ENCODE assay signal across 18 cellular contexts in the genomic region with DNA sequence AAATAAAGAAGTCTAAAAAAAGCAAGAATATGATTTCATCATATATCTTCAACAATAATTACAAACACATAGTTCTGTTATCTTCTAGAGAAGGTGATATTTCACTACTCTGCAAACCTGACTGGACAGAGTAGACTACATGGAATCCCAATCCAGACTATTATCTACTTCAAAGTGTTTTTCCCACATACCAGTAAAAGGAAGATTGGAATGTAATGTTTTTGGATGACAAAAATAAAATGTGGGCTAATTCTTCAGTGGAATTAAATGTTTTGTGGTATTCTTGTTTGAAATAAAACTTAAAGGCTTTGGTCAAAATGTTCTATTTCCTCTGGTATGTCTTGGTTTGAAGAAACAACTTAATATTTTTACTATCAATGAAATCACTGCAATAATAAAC. TPM values are rescaled to one million over a fixed set of nuclear protein-coding genes. Genes with fewer than 3 reads are reported as not detected.
DNase-seq lines count a peak whose midpoint lies in the region; ATAC-seq and TF ChIP-seq lines count a peak whose summit lies in the region.
"Had no signal": no experiment of that assay in that cellular context is flagged by ENCODE, and none has a peak within 500 bp of the region (broad histone marks: within the 10 kb centered on the region; RNA-seq: fewer than 3 reads in every experiment).

No MANE protein-coding gene starts in this region.

- in situ Hi-C loops in GM23248 (cut with MboI): no loop called here

- peaks cover 100% of the 10 kb centered on the region for H3K79me2 ChIP-seq in GM23248 (ENCODE audit: insufficient read depth)

- no peaks in the 10 kb centered on the region for H3K27me3 ChIP-seq in GM23248 (replicated peaks; ENCODE audit: insufficient read depth)

- H4K20me1 ChIP-seq in GM23248 (ENCODE audit: insufficient read depth): 0 out of 2 replicates have a peak, but pooled peaks cover 6% of the 10 kb centered on the region

- H3K36me3 Mint-ChIP-seq in mesothelial cell of epicardium: peaks cover 5% of the 10 kb centered on the region
- H3K36me3 Mint-ChIP-seq: CD8-positive, alpha-beta T cell had no signal

- H3K9me3 Mint-ChIP-seq in mesothelial cell of epicardium: no peaks in the 10 kb centered on the region
- H3K9me3 Mint-ChIP-seq: CD8-positive, alpha-beta T cell had no signal

- DNase-seq in GM23248 (no peak), amniotic epithelial cell (ENCODE audit: low read depth) (peak; percentile 87), mesothelial cell of epicardium (ENCODE audit: low spot score in 2 of 2, unreplicated experiment in 2 of 2) (no peak), CD1c-positive myeloid dendritic cell (ENCODE audit: extremely low spot score) (no peak)
- no peak for DNase-seq in activated effector memory CD4-positive, alpha-beta T cell treated with anti-CD3 and anti-CD28 coated beads, Interleukin-2, amount 50 U/mL, for 16 hours
- DNase-seq: CD8-positive, alpha-beta T cell; DND-41; GF-D8; Karpas-422; MM.1S; NCI-H1092 treated with DMSO at 0.1 percent for 48 hours; NCI-H446; OCI-M1; RPMI8226; SW 1271 had no signal

- H3F3A ChIP-seq in GM23248 (ENCODE audit: insufficient read depth): peaks cover 61% of the 10 kb centered on the region

- no peaks in the 10 kb centered on the region for H3K9me2 ChIP-seq in GM23248 (ENCODE audit: insufficient read depth)

- H3K36me3 ChIP-seq in GM23248 (ENCODE audit: low read depth): no peaks in the 10 kb centered on the region

- peaks cover 77% of the 10 kb centered on the region for H3K4me1 ChIP-seq in GM23248 (ENCODE audit: insufficient read depth)

- peaks cover 59% of the 10 kb centered on the region for H3K4me1 Mint-ChIP-seq in mesothelial cell of epicardium

- H2AFZ ChIP-seq in GM23248: no peak overlapping the region

- H3K27me3 Mint-ChIP-seq in mesothelial cell of epicardium (ENCODE audit: low read depth): no peaks in the 10 kb centered on the region

- H3K4me2 ChIP-seq in GM23248 (ENCODE audit: unreplicated experiment): peak overlapping the region; percentile 55

- no peak overlapping the region for H3K4me3 Mint-ChIP-seq in mesothelial cell of epicardium
- H3K4me3 Mint-ChIP-seq: CD8-positive, alpha-beta T cell had no signal

- H3K9ac ChIP-seq in GM23248: no peak overlapping the region

- no peak for ATAC-seq in HG03196 (IDR thresholded peaks at IDR 0.05; ENCODE audit: unreplicated experiment)
- no peak for ATAC-seq in GM18498 (IDR thresholded peaks at IDR 0.05; ENCODE audit: unreplicated experiment)
- ATAC-seq: CD8-positive, alpha-beta T cell had no signal

- peak overlapping the region; percentile 5; the same call in 1 of the 2 replicates for H3K4me3 ChIP-seq in GM23248

- peak overlapping the region; percentile 39 for H3K27ac Mint-ChIP-seq in mesothelial cell of epicardium
- H3K27ac Mint-ChIP-seq: CD8-positive, alpha-beta T cell had no signal

- no peak for TF ChIP-seq CTCF in mesothelial cell of epicardium (IDR thresholded peaks at IDR 0.05; ENCODE audit: unreplicated experiment)

- H3K27ac ChIP-seq in GM23248: peak overlapping the region; percentile 13

- H3K9me3 ChIP-seq in GM23248 (ENCODE audit: low read depth): no peaks in the 10 kb centered on the region

RNA-seq across cellular contexts. Expression of a gene that starts 22.1 kb away (rescaled TPM):
- total RNA-seq in GM23248 (2014; rRNA removed; shearing (Covaris generic)): 962 and 974 TPM in 2 replicates
- 248 and 252 TPM in 2 replicates for polyA plus RNA-seq in GM23248 (2016; fragmentation: Nextera tagmentation; extraction: Ambion mirVana)
- 438 to 472 TPM (median 459 TPM) in 3 replicates for total RNA-seq in mesothelial cell of epicardium
- total RNA-seq: HT-29 had no signal
